6 cellular contexts compared by ENCODE assay signal in the genomic region with DNA sequence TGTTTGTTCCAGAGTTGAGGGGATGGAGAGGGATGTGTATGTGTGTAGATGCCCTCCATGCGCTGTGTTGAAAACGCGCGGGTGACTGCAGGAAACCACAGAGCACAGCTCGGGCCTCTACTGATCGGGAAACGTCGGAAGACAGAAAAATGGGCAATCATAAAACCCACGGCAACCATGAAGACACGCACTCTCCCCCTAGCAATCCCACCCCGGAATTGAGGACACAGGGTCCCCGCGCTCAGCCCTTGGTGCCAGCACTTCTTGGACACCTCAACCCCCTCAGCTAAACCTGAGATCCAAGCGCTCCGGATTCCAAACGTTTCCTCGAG. TPM values are rescaled to one million over a fixed set of nuclear protein-coding genes. Genes with fewer than 3 reads are reported as not detected.
A peak's percentile ranks its signal among the peaks of the same experiment; 100 is the strongest.
DNase-seq lines count a peak whose midpoint lies in the region; ATAC-seq and TF ChIP-seq lines count a peak whose summit lies in the region.

No MANE protein-coding gene starts in this region.

- H3K79me2 ChIP-seq in PC-9 (ENCODE audit: low read depth): peaks cover 75% of the 10 kb centered on the region

- H3F3A ChIP-seq in PC-9 (ENCODE audit: insufficient read depth, low read depth): peaks cover 86% of the 10 kb centered on the region

- peak overlapping the region; percentile 72 for H3K4me2 ChIP-seq in PC-9

- intact Hi-C loops in PC-9 (cut with micrococcal nuclease; ENCODE audit: unreplicated experiment) (loop anchor here (5.0 to 10.0 kb wide), 2 partner anchors 56 to 94 kb away; a partner anchor contains a TSS), thyroid gland (cut with DNase I) (no loop called here)

- peaks cover 19% of the 10 kb centered on the region for H3K36me3 ChIP-seq in PC-9 (ENCODE audit: low read depth)
- H3K36me3 ChIP-seq in thyroid gland: no peaks in the 10 kb centered on the region

- DNase-seq in PC-9: no peak
- no peak for DNase-seq in glutamatergic neuron
- DNase-seq in thyroid gland: no peak
- DNase-seq in NCI-H1694 treated with DMSO at 0.1 percent for 48 hours (lab: John Stamatoyannopoulos, UW): no peak

- TF ChIP-seq CTCF in PC-9 (conservative IDR thresholded peaks at IDR 0.05): no peak
- no peak for TF ChIP-seq CTCF in glutamatergic neuron (IDR thresholded peaks at IDR 0.05; ENCODE audit: partially characterized antibody, unreplicated experiment)
- no peak for TF ChIP-seq CTCF in thyroid gland (IDR thresholded peaks at IDR 0.05)

- peak overlapping the region; percentile 83 for H2AFZ ChIP-seq in PC-9

- H3K27me3 Mint-ChIP-seq in glutamatergic neuron (ENCODE audit: unreplicated experiment): peaks cover 6% of the 10 kb centered on the region

- peak overlapping the region; percentile 99 for H3K27ac Mint-ChIP-seq in glutamatergic neuron (ENCODE audit: unreplicated experiment)

- peak overlapping the region; percentile 79 for H3K27ac ChIP-seq in PC-9
- H3K27ac ChIP-seq in thyroid gland: peak overlapping the region; percentile 77 to 92 (median 86)

- no peaks in the 10 kb centered on the region for H3K27me3 ChIP-seq in PC-9 (ENCODE audit: insufficient read depth, low read depth)
- H3K27me3 ChIP-seq in thyroid gland: no peaks in the 10 kb centered on the region

- BruUV-seq in PC-9 (replicated peaks; lab: Mats Ljungman, UMichigan): no TSS peak

- peaks cover 4% of the 10 kb centered on the region for H3K9me3 Mint-ChIP-seq in glutamatergic neuron (ENCODE audit: unreplicated experiment)

- H3K4me3 ChIP-seq in PC-9: peak overlapping the region; percentile 79
- H3K4me3 ChIP-seq in thyroid gland (replicated peaks in 1 of 3): peak overlapping the region; percentile 45 to 80 (median 67)

- POLR2A ChIA-PET in PC-9 (lab: Charles Lee; ENCODE audit: unreplicated experiment): interaction anchor here (0.6 to 1.7 kb wide), 9 partner anchors 51 to 179 kb away, joined by 3 to 7 read pairs (median 5); no protein-coding TSS in a partner anchor

- no peak for TF ChIP-seq POLR2A in thyroid gland (IDR thresholded peaks at IDR 0.05)

- peak overlapping the region; percentile 97 for H3K4me3 Mint-ChIP-seq in glutamatergic neuron (ENCODE audit: unreplicated experiment)

- peak; percentile 6 for ATAC-seq in GM19395 (IDR thresholded peaks at IDR 0.05; ENCODE audit: unreplicated experiment)
- no peak for ATAC-seq in GM18907 (IDR thresholded peaks at IDR 0.05; ENCODE audit: unreplicated experiment)

- peaks cover 5% of the 10 kb centered on the region; the same call in 1 of the 2 replicates for H4K20me1 ChIP-seq in PC-9 (ENCODE audit: insufficient read depth)

- no peaks in the 10 kb centered on the region for H3K9me3 ChIP-seq in PC-9 (ENCODE audit: insufficient read depth, low read depth)
- no peaks in the 10 kb centered on the region for H3K9me3 ChIP-seq in thyroid gland

- H3K4me1 Mint-ChIP-seq in glutamatergic neuron (ENCODE audit: low read depth, unreplicated experiment): peaks cover 13% of the 10 kb centered on the region

- CTCF ChIA-PET in PC-9 (lab: Charles Lee): no interaction called here

- no peaks in the 10 kb centered on the region for H3K36me3 Mint-ChIP-seq in glutamatergic neuron (ENCODE audit: unreplicated experiment)

- no peaks in the 10 kb centered on the region for H3K9me2 ChIP-seq in PC-9 (ENCODE audit: insufficient read depth)

- H3K4me1 ChIP-seq in PC-9 (replicated peaks; ENCODE audit: insufficient read depth): peaks cover 51% of the 10 kb centered on the region
- peaks cover 17 to 33% of the 10 kb centered on the region in 2 donors for H3K4me1 ChIP-seq in thyroid gland

- WGBS in thyroid gland, 2 donors: 1% methylated on average over 17 of the region's 17 CpGs

RNA-seq across cellular contexts. Expression of a gene that starts 0.2 kb away (rescaled TPM):
- 16.1 and 25.4 TPM in 2 replicates for total RNA-seq in PC-9 (2021)
- 5.7 TPM for total RNA-seq in glutamatergic neuron (ENCODE audit: unreplicated experiment)
- 10 to 100 TPM in 2 of 4 donors, 1 to 10 TPM in 2; 5.7 to 10.6 (median 8.1) TPM for total RNA-seq in thyroid gland

RNA-seq across cellular contexts. Expression of a gene that starts 0.8 kb away (rescaled TPM):
- total RNA-seq in PC-9 (2021) (13.2 and 16.1 TPM in 2 replicates), glutamatergic neuron (ENCODE audit: unreplicated experiment) (4.6 TPM), thyroid gland (10 to 100 TPM in 2 of 4 donors, 1 to 10 TPM in 2; 5.8 to 15.5 (median 9.3) TPM)

RNA-seq across cellular contexts. Expression of a gene that starts 6.1 kb away (rescaled TPM):
- total RNA-seq in PC-9 (2021): 19.2 and 51.9 TPM in 2 replicates
- 15.7 TPM for total RNA-seq in glutamatergic neuron (ENCODE audit: unreplicated experiment)
- 10 to 100 TPM in 1 of 4 donors, 1 to 10 TPM in 2, under 1 TPM in 1; 0.83 to 13.5 (median 5.7) TPM for total RNA-seq in thyroid gland

RNA-seq across cellular contexts. Expression of a gene that starts 6.2 kb away (rescaled TPM):
- total RNA-seq in PC-9 (2021): 86.7 and 94.9 TPM in 2 replicates
- total RNA-seq in glutamatergic neuron (ENCODE audit: unreplicated experiment): 73.6 TPM
- 10 to 100 TPM; 24.1 to 34.5 (median 29.6) TPM for total RNA-seq in thyroid gland

RNA-seq across cellular contexts. Expression of a gene that starts 7.6 kb away (rescaled TPM):
- total RNA-seq in PC-9 (2021) (143 and 150 TPM in 2 replicates), glutamatergic neuron (ENCODE audit: unreplicated experiment) (146 TPM), thyroid gland (100 to 1,000 TPM; 120 to 184 (median 149) TPM)
